In the genomic region with DNA sequence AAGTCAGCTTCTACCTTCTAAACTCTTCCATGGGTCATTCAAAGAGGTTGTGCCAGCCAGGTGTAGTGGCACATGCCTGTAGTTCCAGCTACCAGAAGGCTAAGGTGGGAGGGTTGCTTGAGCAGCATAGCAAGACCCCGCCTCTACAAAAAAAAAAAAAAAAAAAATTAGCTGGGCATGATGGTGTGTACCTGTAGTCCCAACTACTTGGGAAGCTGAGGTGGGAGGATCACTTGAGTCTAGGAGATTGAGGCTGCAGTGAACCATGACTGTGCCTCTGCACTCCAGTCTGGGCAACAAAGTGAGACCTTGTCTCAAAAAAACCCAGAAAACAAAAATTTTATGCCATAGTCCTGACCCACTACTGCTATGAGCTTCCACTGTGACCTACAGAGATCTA, we compare ENCODE assay signal across 23 cellular contexts.
"Had no signal": no experiment of that assay in that cellular context is flagged by ENCODE, and none has a peak within 500 bp of the region (broad histone marks: within the 10 kb centered on the region; RNA-seq: fewer than 3 reads in every experiment).

No MANE protein-coding gene starts in this region.

- H3K4me1 ChIP-seq: colonic mucosa, esophagus squamous epithelium, foreskin keratinocyte, gastrocnemius medialis, gastroesophageal sphincter, heart left ventricle, heart right ventricle had no signal

- H3K36me3 ChIP-seq: colonic mucosa, esophagus muscularis mucosa, esophagus squamous epithelium, gastrocnemius medialis, gastroesophageal sphincter, heart left ventricle, heart right ventricle had no signal

- H3K4me3 ChIP-seq: colonic mucosa, coronary artery, dorsolateral prefrontal cortex, esophagus muscularis mucosa, esophagus squamous epithelium, gastrocnemius medialis, gastroesophageal sphincter, heart left ventricle, heart right ventricle had no signal

- DNase-seq: colonic mucosa; cortex of kidney; dermis blood vessel endothelial cell; dorsolateral prefrontal cortex; effector CD4-positive, alpha-beta T cell; effector CD8-positive, alpha-beta T cell; effector memory CD4-positive, alpha-beta T cell; effector memory CD8-positive, alpha-beta T cell; endodermal cell; erythroblast; esophagus squamous epithelium; foreskin fibroblast; foreskin keratinocyte; foreskin melanocyte; gastrocnemius medialis; glutamatergic neuron; head of caudate nucleus; heart left ventricle; heart right ventricle had no signal

- H3K27ac ChIP-seq: colonic mucosa, coronary artery, dorsolateral prefrontal cortex, epithelial cell of prostate, esophagus muscularis mucosa, esophagus squamous epithelium, foreskin keratinocyte, gastrocnemius medialis, gastroesophageal sphincter, heart left ventricle, heart right ventricle had no signal

- H3K27me3 ChIP-seq: colonic mucosa, esophagus muscularis mucosa, foreskin keratinocyte, gastrocnemius medialis, gastroesophageal sphincter had no signal

- H3K9me3 ChIP-seq: colonic mucosa, esophagus muscularis mucosa, esophagus squamous epithelium, gastrocnemius medialis, gastroesophageal sphincter, heart left ventricle, heart right ventricle had no signal
